ENCODE assay signal across 19 cellular contexts in genomic region chr18:28459587-28459986, GRCh38.
"Had no signal": no experiment of that assay in that cellular context is flagged by ENCODE, and none has a peak within 500 bp of the region (broad histone marks: within the 10 kb centered on the region; RNA-seq: fewer than 3 reads in every experiment).

No MANE protein-coding gene starts in this region.

- H3K36me3 ChIP-seq: gastrocnemius medialis, heart left ventricle, prostate gland, stomach had no signal

- H3K27ac ChIP-seq: dorsolateral prefrontal cortex, epithelial cell of prostate, gastrocnemius medialis, heart left ventricle, prostate gland, stomach had no signal

- DNase-seq: activated CD4-positive, CD25-positive, alpha-beta regulatory T cell treated with anti-CD3 and anti-CD28 coated beads, Interleukin-2, amount 50 U/mL, for 72 hours; activated CD8-positive, alpha-beta memory T cell treated with anti-CD3 and anti-CD28 coated beads for 24 hours; activated CD8-positive, alpha-beta memory T cell treated with anti-CD3 and anti-CD28 coated beads, Interleukin-2, amount 50 U/mL, for 48 hours; activated gamma-delta T cell; activated T-cell treated with anti-CD3 and anti-CD28 coated beads, Interleukin-2, amount 50 U/mL, for 72 hours; amniotic stem cell; caudate nucleus; dorsolateral prefrontal cortex; gastrocnemius medialis; heart left ventricle; immature natural killer cell; naive thymus-derived CD8-positive, alpha-beta T cell; right cardiac atrium; stimulated activated CD4-positive, alpha-beta T cell treated with anti-CD3 and anti-CD28 coated beads, Interleukin-4, amount 100 ng/mL, for 1 hour; stomach had no signal

- H3K4me3 ChIP-seq: dorsolateral prefrontal cortex, gastrocnemius medialis, heart left ventricle, prostate gland, smooth muscle cell, stomach had no signal

- H3K9me3 ChIP-seq: gastrocnemius medialis, heart left ventricle, prostate gland, stomach had no signal

- ATAC-seq: activated naive CD4-positive, alpha-beta T cell treated with anti-CD3 and anti-CD28 coated beads, Interleukin-2, amount 50 U/mL, for 72 hours; activated T-cell treated with anti-CD3 and anti-CD28 coated beads, Interleukin-2, amount 50 U/mL, for 72 hours; gastrocnemius medialis; heart left ventricle; naive thymus-derived CD8-positive, alpha-beta T cell; right cardiac atrium had no signal

- H3K4me2 ChIP-seq: smooth muscle cell had no signal

- H3K4me1 ChIP-seq: gastrocnemius medialis, heart left ventricle, prostate gland, stomach had no signal

- H3K27me3 ChIP-seq: dorsolateral prefrontal cortex, gastrocnemius medialis, heart left ventricle, stomach had no signal
